8 cellular contexts compared by ENCODE assay signal in the genomic region with DNA sequence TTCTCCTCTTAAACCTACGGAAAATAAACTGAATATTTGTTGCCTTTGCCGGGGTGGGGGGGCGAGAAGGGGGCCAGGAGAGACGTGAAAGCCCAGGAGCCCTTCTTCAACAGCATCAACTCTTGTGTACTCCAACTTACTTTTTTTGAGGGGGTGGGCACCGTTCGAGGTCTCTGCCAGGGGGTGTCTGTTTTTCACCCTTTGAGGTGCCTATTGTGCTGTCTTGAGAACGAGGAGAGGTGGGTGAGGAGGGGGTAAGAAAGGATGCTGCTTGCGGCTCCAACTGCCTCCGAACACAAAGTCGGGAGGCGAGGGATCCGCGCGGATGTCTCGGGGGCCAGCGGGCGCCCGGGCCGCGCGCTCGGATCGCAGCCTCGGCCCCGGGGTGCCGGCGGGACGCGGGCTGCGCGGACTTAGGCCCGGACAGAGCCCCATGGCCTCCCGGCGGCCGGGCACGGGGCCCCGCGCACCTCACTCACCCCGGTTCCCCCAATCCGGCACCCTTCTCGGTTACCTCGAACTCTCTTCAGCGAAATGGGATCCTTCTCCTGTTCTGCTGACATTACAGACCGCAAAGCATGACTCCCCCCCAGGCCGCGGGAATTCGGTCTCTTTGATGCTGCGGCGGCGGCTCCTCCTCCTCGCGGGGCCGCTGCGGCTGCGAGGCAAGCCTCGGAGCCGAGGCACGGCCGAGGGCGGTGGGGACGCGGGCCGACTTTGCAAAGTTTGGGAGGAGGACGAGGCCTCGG. TPM values are rescaled to one million over a fixed set of nuclear protein-coding genes. Genes with fewer than 3 reads are reported as not detected.
DNase-seq lines count a peak whose midpoint lies in the region; ATAC-seq and TF ChIP-seq lines count a peak whose summit lies in the region.

No MANE protein-coding gene starts in this region.

- H3K27me3 ChIP-seq in HUES6 (ENCODE audit: control insufficient read depth, insufficient read depth, low read length) = peaks cover 58% of the 10 kb centered on the region

- peaks cover 3% of the 10 kb centered on the region for H3K4me1 Mint-ChIP-seq in activated CD8-positive, alpha-beta T cell treated with anti-CD3 and anti-CD28 coated beads for 36 hours (ENCODE audit: low read depth)
- H3K4me1 Mint-ChIP-seq in neural crest cell = peaks cover 15% of the 10 kb centered on the region

- peak overlapping the region; percentile 72 for H3K4me3 ChIP-seq in AG04449 (ENCODE audit: low read depth, low read length)
- H3K4me3 ChIP-seq in HUES6 (ENCODE audit: low read depth, low read length) = peak overlapping the region; percentile 59
- peak overlapping the region; percentile 64 to 82 for H3K4me3 ChIP-seq in foreskin fibroblast (ENCODE audit: low read depth in 1 of 2, low read length in 2 of 2)

- POLR2A ChIA-PET in AG04449 (lab: Yijun Ruan, JAX) = interaction anchor here (0.6 kb wide), 1 partner anchor 59 kb away, joined by 3 read pairs; no protein-coding TSS in a partner anchor
- POLR2A ChIA-PET in activated CD8-positive, alpha-beta T cell treated with anti-CD3 and anti-CD28 coated beads for 36 hours (lab: Charles Lee) = no interaction called here

- H3K9me3 Mint-ChIP-seq in activated CD8-positive, alpha-beta T cell treated with anti-CD3 and anti-CD28 coated beads for 36 hours = no peaks in the 10 kb centered on the region
- H3K9me3 Mint-ChIP-seq in neural crest cell = no peaks in the 10 kb centered on the region

- peak; percentile 25 for ATAC-seq in activated CD8-positive, alpha-beta T cell treated with anti-CD3 and anti-CD28 coated beads for 36 hours

- TF ChIP-seq CTCF in AG04449 (IDR thresholded peaks at IDR 0.05; ENCODE audit: insufficient read depth, low read length, missing control alignments) (no peak), GM13976 (IDR thresholded peaks at IDR 0.05; ENCODE audit: borderline replicate concordance, control extremely low read depth, extremely low read depth, insufficient read depth, missing control alignments) (no peak), foreskin fibroblast (IDR thresholded peaks at IDR 0.05; ENCODE audit: low read depth, low read length) (no peak), neural crest cell (conservative IDR thresholded peaks at IDR 0.05) (no peak)
- no peak for TF ChIP-seq CTCF in activated CD8-positive, alpha-beta T cell treated with anti-CD3 and anti-CD28 coated beads for 36 hours (IDR thresholded peaks at IDR 0.05)

- H3K27ac Mint-ChIP-seq in activated CD8-positive, alpha-beta T cell treated with anti-CD3 and anti-CD28 coated beads for 36 hours = no peak overlapping the region
- H3K27ac Mint-ChIP-seq in neural crest cell (ENCODE audit: unreplicated experiment) = peak overlapping the region; percentile 79

- H3K4me3 Mint-ChIP-seq in activated CD8-positive, alpha-beta T cell treated with anti-CD3 and anti-CD28 coated beads for 36 hours = peak overlapping the region; percentile 40
- H3K4me3 Mint-ChIP-seq in neural crest cell = peak overlapping the region; percentile 86

- H3K27ac ChIP-seq in HUES6 (ENCODE audit: low read depth, low read length) = no peak overlapping the region; the same call in 1 of the 2 replicates

- H3K27me3 Mint-ChIP-seq in activated CD8-positive, alpha-beta T cell treated with anti-CD3 and anti-CD28 coated beads for 36 hours = peaks cover 44% of the 10 kb centered on the region
- H3K27me3 Mint-ChIP-seq in neural crest cell (ENCODE audit: low read depth) = no peaks in the 10 kb centered on the region

- H3K36me3 Mint-ChIP-seq in activated CD8-positive, alpha-beta T cell treated with anti-CD3 and anti-CD28 coated beads for 36 hours (ENCODE audit: low read depth) = no peaks in the 10 kb centered on the region
- H3K36me3 Mint-ChIP-seq in neural crest cell (ENCODE audit: low read depth) = peaks cover 2% of the 10 kb centered on the region

- in situ Hi-C loops in GM13976 (cut with MboI; ENCODE audit: low sequenced_read_pairs, unreplicated experiment) = no loop called here

- H3K9ac ChIP-seq in HUES6 (ENCODE audit: low read length) = peak overlapping the region; percentile 81

- H3K9me3 ChIP-seq in HUES6 (ENCODE audit: control insufficient read depth, insufficient read depth, low read depth, low read length) = no peaks in the 10 kb centered on the region

- no peaks in the 10 kb centered on the region for H3K36me3 ChIP-seq in HUES6 (ENCODE audit: control insufficient read depth, insufficient read depth, low read length)

- CTCF ChIA-PET in AG04449 (lab: Yijun Ruan, JAX) = no interaction called here
- CTCF ChIA-PET in activated CD8-positive, alpha-beta T cell treated with anti-CD3 and anti-CD28 coated beads for 36 hours (lab: Charles Lee) = no interaction called here

- DNase-seq in AG04449 (ENCODE audit: low read depth, low spot score) (no peak), GM13976 (ENCODE audit: low spot score) (peak; percentile 60), foreskin fibroblast (peak; percentile 34 to 71), neural crest cell (ENCODE audit: low read depth, low spot score) (peak; percentile 58), NCI-H2196 (lab: John Stamatoyannopoulos, UW; ENCODE audit: unreplicated experiment) (no peak), DMS114 treated with DMSO at 0.1 percent for 48 hours (lab: John Stamatoyannopoulos, UW; ENCODE audit: unreplicated experiment) (no peak)
- no peak for DNase-seq in activated CD8-positive, alpha-beta T cell treated with anti-CD3 and anti-CD28 coated beads for 36 hours

- no peaks in the 10 kb centered on the region; the same call in 1 of the 2 replicates for H3K4me1 ChIP-seq in HUES6 (ENCODE audit: control insufficient read depth, insufficient read depth, low read length)

- intact Hi-C loops in activated CD8-positive, alpha-beta T cell treated with anti-CD3 and anti-CD28 coated beads for 36 hours (cut with micrococcal nuclease) = no loop called here

RNA-seq across cellular contexts. Expression of gene PYGO1, which starts 0.7 kb away (rescaled TPM):
- total RNA-seq in activated CD8-positive, alpha-beta T cell treated with anti-CD3 and anti-CD28 coated beads for 36 hours = not detected
- 32.2 and 35.4 TPM in 2 replicates for total RNA-seq in neural crest cell

Comparison
In these comparisons a context has a peak if more than half of its experiments do, and no peak if none do; other contexts are left out.
1. DNase-seq: peak in GM13976 (single experiment), foreskin fibroblast (2 of 2) and neural crest cell (single experiment); none in AG04449 (single experiment), activated CD8-positive, alpha-beta T cell treated with anti-CD3 and anti-CD28 coated beads for 36 hours (single experiment), NCI-H2196 (single experiment) and DMS114 treated with DMSO at 0.1 percent for 48 hours (single experiment).
2. RNA of gene PYGO1, which starts 0.7 kb away (total RNA-seq): 32.2 to 35.4 TPM in neural crest cell; not detected in activated CD8-positive, alpha-beta T cell treated with anti-CD3 and anti-CD28 coated beads for 36 hours; every median in the first group is over 10 times any median in the second.
3. Peak in every context shown above with its lines, with median percentiles within 50 percentile points of each other: H3K4me3 ChIP-seq.